23 cellular contexts compared by ENCODE assay signal in genomic region chr18:58270396-58270795, GRCh38.
DNase-seq lines count a peak whose midpoint lies in the region; ATAC-seq, FAIRE-seq and TF ChIP-seq lines count a peak whose summit lies in the region.
"Had no signal": no experiment of that assay in that cellular context is flagged by ENCODE, and none has a peak within 500 bp of the region (broad histone marks: within the 10 kb centered on the region; RNA-seq: fewer than 3 reads in every experiment).

No MANE protein-coding gene starts in this region.

- intact Hi-C loops in PC-3 (cut with micrococcal nuclease): loop anchor here (2.0 kb wide), 1 partner anchor 44 kb away; no protein-coding TSS in a partner anchor
- intact Hi-C loops in prostate gland (cut with DNase I): no loop called here

- H2AFZ ChIP-seq in PC-3 (ENCODE audit: low read length) (no peak overlapping the region), keratinocyte (ENCODE audit: control insufficient read depth, low read length) (no peak overlapping the region)

- H3K9me3 ChIP-seq in PC-3 (ENCODE audit: low read length) (no peaks in the 10 kb centered on the region), keratinocyte (ENCODE audit: control insufficient read depth, low read depth, low read length) (no peaks in the 10 kb centered on the region), prostate gland (no peaks in the 10 kb centered on the region)
- H3K9me3 ChIP-seq: colonic mucosa, HAP-1 had no signal

- H3K27me3 ChIP-seq in PC-3 (ENCODE audit: low read length) (no peaks in the 10 kb centered on the region), keratinocyte (ENCODE audit: control insufficient read depth, extremely low read depth, insufficient read depth, low read length) (no peaks in the 10 kb centered on the region), prostate gland (replicated peaks; ENCODE audit: insufficient read depth) (no peaks in the 10 kb centered on the region)
- H3K27me3 ChIP-seq: colonic mucosa had no signal

- H3F3A ChIP-seq in PC-3 (ENCODE audit: low read length, unreplicated experiment): peaks cover 8% of the 10 kb centered on the region

- no peaks in the 10 kb centered on the region for H3K9me2 ChIP-seq in PC-3 (replicated peaks; ENCODE audit: low read length)

- DNase-seq in PC-3 (no peak), keratinocyte (ENCODE audit: low read depth, low spot score) (no peak), prostate gland (ENCODE audit: low spot score) (no peak)
- no peak for DNase-seq in activated CD4-positive, alpha-beta T cell treated with anti-CD3 and anti-CD28 coated beads for 4 hours
- DNase-seq: activated CD4-positive, alpha-beta memory T cell treated with anti-CD3 and anti-CD28 coated beads, Interleukin-2, amount 10 ng/mL, durations not matched to agents 7 days and 5 days; activated CD4-positive, CD25-positive, alpha-beta regulatory T cell treated with anti-CD3 and anti-CD28 coated beads, Interleukin-2, amount 50 U/mL, for 72 hours; activated CD8-positive, alpha-beta memory T cell treated with anti-CD3 and anti-CD28 coated beads, Interleukin-2, amount 50 U/mL, for 48 hours; amygdala; colonic mucosa; effector CD8-positive, alpha-beta T cell; erythroblast; GDM1; naive thymus-derived CD8-positive, alpha-beta T cell; NCI-H1092 treated with DMSO at 0.1 percent for 48 hours; NCI-H1930; NCI-H69; stimulated activated CD4-positive, alpha-beta T cell treated with anti-CD3 and anti-CD28 coated beads, Interleukin-2, amount 100 ng/mL, for 24 hours had no signal

- WGBS in prostate gland: 68% methylated on average over 4 of the region's 4 CpGs

- CTCF ChIA-PET in PC-3 (lab: Charles Lee): no interaction called here

- no TSS peak for BruUV-seq in PC-3 (replicated peaks; lab: Mats Ljungman, UMichigan)

- POLR2A ChIA-PET in PC-3 (lab: Charles Lee; ENCODE audit: unreplicated experiment): interaction anchor here (0.7 kb wide), 1 partner anchor 18 kb away, joined by 4 read pairs; no protein-coding TSS in a partner anchor

- TF ChIP-seq CTCF in 22Rv1 (IDR thresholded peaks at IDR 0.05): no peak
- TF ChIP-seq CTCF in PC-3 (conservative IDR thresholded peaks at IDR 0.05; ENCODE audit: low read depth, low read length): no peak
- no peak for TF ChIP-seq CTCF in keratinocyte (optimal IDR thresholded peaks at IDR 0.05 in 1 of 3, IDR thresholded peaks at IDR 0.05 in 1 of 3, conservative IDR thresholded peaks at IDR 0.05 in 1 of 3; ENCODE audit: extremely low read depth in 1 of 3, insufficient read depth in 2 of 3, low read length in 3 of 3)
- TF ChIP-seq CTCF in prostate gland (IDR thresholded peaks at IDR 0.05): no peak

- peaks cover 8% of the 10 kb centered on the region for H3K36me3 ChIP-seq in PC-3 (ENCODE audit: low read depth, low read length)
- H3K36me3 ChIP-seq in keratinocyte (ENCODE audit: control insufficient read depth in 2 of 2, extremely low read depth in 1 of 2, insufficient read depth in 2 of 2, low read length in 2 of 2): peaks cover 3 to 7% of the 10 kb centered on the region in 2 experiments
- H3K36me3 ChIP-seq in prostate gland: no peaks in the 10 kb centered on the region
- H3K36me3 ChIP-seq: colonic mucosa, HAP-1 had no signal

- peak overlapping the region; percentile 54 for H3K9ac ChIP-seq in PC-3 (ENCODE audit: low read length)
- H3K9ac ChIP-seq in keratinocyte (ENCODE audit: control insufficient read depth, extremely low read depth, insufficient read depth, low read length): peak overlapping the region; percentile 70

- dilution Hi-C loops in keratinocyte (cut with MboI; ENCODE audit: extremely low pct_ligation_motif_present, low sequenced_read_pairs): no loop called here

- H3K4me2 ChIP-seq in PC-3 (ENCODE audit: low read length) (peak overlapping the region; percentile 84), keratinocyte (ENCODE audit: control insufficient read depth, extremely low read depth, insufficient read depth, low read depth, low read length) (peak overlapping the region; percentile 85)

- peak overlapping the region; percentile 16; the same call in 1 of the 2 replicates for H3K27ac ChIP-seq in 22Rv1
- H3K27ac ChIP-seq in PC-3 (ENCODE audit: low read length): peak overlapping the region; percentile 92
- peak overlapping the region; percentile 86 for H3K27ac ChIP-seq in keratinocyte (ENCODE audit: control insufficient read depth, insufficient read depth, low read length)
- H3K27ac ChIP-seq in prostate gland: peak overlapping the region; percentile 67 to 69
- H3K27ac ChIP-seq: colonic mucosa had no signal

- FAIRE-seq in keratinocyte (lab: Jason Lieb, UNC): no peak
- FAIRE-seq: TTC549 had no signal

- H3K79me2 ChIP-seq in PC-3 (ENCODE audit: low read length): peaks cover 89% of the 10 kb centered on the region
- H3K79me2 ChIP-seq in keratinocyte (ENCODE audit: control insufficient read depth, insufficient read depth, low read length): peaks cover 81% of the 10 kb centered on the region

- H3K4me1 ChIP-seq in PC-3 (ENCODE audit: insufficient read depth, low read length) (peaks cover 51% of the 10 kb centered on the region), keratinocyte (ENCODE audit: control insufficient read depth, extremely low read depth, insufficient read depth, low read length) (peaks cover 40% of the 10 kb centered on the region), prostate gland (replicated peaks) (peaks cover 12% of the 10 kb centered on the region)
- H3K4me1 ChIP-seq: colonic mucosa, HAP-1 had no signal

- no peak for TF ChIP-seq POLR2A in prostate gland (IDR thresholded peaks at IDR 0.05)

- no peaks in the 10 kb centered on the region for H4K20me1 ChIP-seq in PC-3 (ENCODE audit: low read length)
- no peaks in the 10 kb centered on the region for H4K20me1 ChIP-seq in keratinocyte (ENCODE audit: control insufficient read depth, extremely low read depth, insufficient read depth, low read length)

- ATAC-seq in PC-3: no peak
- no peak for ATAC-seq in GM18511 (IDR thresholded peaks at IDR 0.05; ENCODE audit: unreplicated experiment)
- ATAC-seq in HG02623 (IDR thresholded peaks at IDR 0.05; ENCODE audit: unreplicated experiment): no peak
- no peak for ATAC-seq in GM19455 (IDR thresholded peaks at IDR 0.05; ENCODE audit: unreplicated experiment)
- ATAC-seq: naive thymus-derived CD8-positive, alpha-beta T cell had no signal

- H3K9me1 ChIP-seq in keratinocyte (ENCODE audit: control insufficient read depth, extremely low read depth, insufficient read depth, low read length): no peaks in the 10 kb centered on the region

- peak overlapping the region; percentile 57 for H3K4me3 ChIP-seq in PC-3 (ENCODE audit: low read length)
- peak overlapping the region in 2 of 3 experiments; percentile 13 to 22 for H3K4me3 ChIP-seq in keratinocyte (ENCODE audit: control insufficient read depth in 2 of 3, extremely low read depth in 1 of 3, insufficient read depth in 2 of 3, low read depth in 1 of 3, low read length in 3 of 3)
- H3K4me3 ChIP-seq in prostate gland: no peak overlapping the region
- H3K4me3 ChIP-seq: colonic mucosa, HAP-1 had no signal

Comparison
In these comparisons a context has a peak if more than half of its experiments do, and no peak if none do; other contexts are left out.
1. H3K27ac ChIP-seq: peak in every context shown above with its lines; median percentile 92 in PC-3; 86 in keratinocyte; 68 in prostate gland; 16 in 22Rv1.
2. H3K4me3 ChIP-seq: peak in PC-3 (single experiment) and keratinocyte (2 of 3); none in prostate gland (0 of 2).